ENCODE assay signal across 21 cellular contexts in the genomic region with DNA sequence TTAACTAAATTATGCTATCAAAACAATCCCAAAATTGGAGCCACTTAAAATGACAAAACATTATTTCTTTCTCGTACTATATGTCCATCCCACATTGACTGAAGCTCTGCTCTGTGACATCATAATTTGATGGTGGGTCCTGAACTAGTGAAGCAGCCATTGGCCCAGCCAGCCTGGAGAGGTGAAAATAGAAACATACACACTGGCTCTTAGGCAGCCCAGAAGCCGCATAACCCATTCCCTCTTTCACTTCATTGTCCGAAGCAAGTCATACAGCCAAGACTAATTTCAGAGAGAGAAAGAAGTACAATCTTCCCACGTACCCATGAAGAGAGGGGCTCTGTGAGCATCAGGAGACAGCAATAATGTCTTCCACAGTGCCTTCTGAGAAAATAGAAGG.
"Had no signal": no experiment of that assay in that cellular context is flagged by ENCODE, and none has a peak within 500 bp of the region (broad histone marks: within the 10 kb centered on the region; RNA-seq: fewer than 3 reads in every experiment).

No MANE protein-coding gene starts in this region.

- ATAC-seq: activated CD8-positive, alpha-beta memory T cell treated with anti-CD3 and anti-CD28 coated beads, Interleukin-2, amount 10 ng/mL, durations not matched to agents 7 days and 5 days; activated T-helper 17 cell treated with anti-CD3 and anti-CD28 coated beads, Interleukin-2, amount 50 U/mL, for 72 hours; foreskin keratinocyte; left lung; naive thymus-derived CD8-positive, alpha-beta T cell; upper lobe of right lung had no signal

- H3K27ac ChIP-seq: dorsolateral prefrontal cortex, epithelial cell of prostate, foreskin keratinocyte, left lung, psoas muscle, upper lobe of right lung had no signal

- H3K4me3 ChIP-seq: left lung, psoas muscle, smooth muscle cell, testis, upper lobe of right lung had no signal

- H3K27me3 ChIP-seq: dorsolateral prefrontal cortex, foreskin keratinocyte, left lung, testis, upper lobe of right lung had no signal

- H3K4me1 ChIP-seq: foreskin keratinocyte, left lung, upper lobe of right lung had no signal

- H3K36me3 ChIP-seq: left lung, upper lobe of right lung had no signal

- H3K9me3 ChIP-seq: left lung, psoas muscle, SK-N-SH, testis, upper lobe of right lung had no signal

- DNase-seq: activated B cell treated with CpG ODN at 0.5 μM for 24 hours; activated CD4-positive, alpha-beta memory T cell treated with anti-CD3 and anti-CD28 coated beads, Interleukin-2, amount 10 ng/mL, durations not matched to agents 7 days and 5 days; activated CD4-positive, alpha-beta T cell treated with anti-CD3 and anti-CD28 coated beads for 48 hours; activated CD8-positive, alpha-beta memory T cell treated with anti-CD3 and anti-CD28 coated beads, Interleukin-2, amount 10 ng/mL, durations not matched to agents 7 days and 5 days; activated naive CD4-positive, alpha-beta T cell treated with Interleukin-2 at 50 U/mL for 16 hours; activated naive CD8-positive, alpha-beta T cell treated with anti-CD3 and anti-CD28 coated beads, Interleukin-2, amount 10 ng/mL, durations not matched to agents 7 days and 5 days; activated T-cell treated with anti-CD3 and anti-CD28 coated beads, Interleukin-2, amount 50 U/mL, for 1 hour; central memory CD4-positive, alpha-beta T cell; dorsolateral prefrontal cortex; foreskin keratinocyte; glutamatergic neuron; left lung; naive thymus-derived CD8-positive, alpha-beta T cell; psoas muscle; SK-N-SH; stimulated activated CD4-positive, alpha-beta T cell treated with anti-CD3 and anti-CD28 coated beads, Interleukin-4, amount 100 ng/mL, for 1 hour; testis; upper lobe of right lung had no signal
